In genomic region chr13:79404985-79405384, GRCh38 we compare ENCODE assay signal across 8 cellular contexts. TPM values are rescaled to one million over a fixed set of nuclear protein-coding genes. Genes with fewer than 3 reads are reported as not detected.
A peak's percentile ranks its signal among the peaks of the same experiment; 100 is the strongest.
DNase-seq lines count a peak whose midpoint lies in the region; ATAC-seq, FAIRE-seq and TF ChIP-seq lines count a peak whose summit lies in the region.

No MANE protein-coding gene starts in this region.

- H3K4me1 ChIP-seq in H9 (ENCODE audit: insufficient read depth, low read length) (no peaks in the 10 kb centered on the region; the same call in 1 of the 2 replicates), K562 (replicated peaks in 1 of 2; ENCODE audit: control insufficient read depth in 2 of 2, insufficient read depth in 2 of 2, low read length in 2 of 2) (peaks cover 0 to 15% of the 10 kb centered on the region in 2 experiments; a peak in 2 of 5 replicates), muscle layer of colon (ENCODE audit: insufficient read depth, low read length) (peaks cover 28% of the 10 kb centered on the region)

- peaks cover 8% of the 10 kb centered on the region in 3 experiments; a peak in 6 of 7 replicates for H3K36me3 Mint-ChIP-seq in H9 (ENCODE audit: insufficient read depth in 1 of 3, low read depth in 3 of 3)
- H3K36me3 Mint-ChIP-seq in effector memory CD8-positive, alpha-beta T cell (ENCODE audit: insufficient read depth) = peaks cover 10% of the 10 kb centered on the region

- no peak overlapping the region for H2BK20ac ChIP-seq in H9 (ENCODE audit: low read depth, low read length, poor library complexity, severe bottlenecking)

- H3K27me3 ChIP-seq in H9 (ENCODE audit: insufficient read depth, low read length) (no peaks in the 10 kb centered on the region), K562 (ENCODE audit: control insufficient read depth in 2 of 2, insufficient read depth in 2 of 2, low read length in 2 of 2) (no peaks in the 10 kb centered on the region), muscle layer of colon (ENCODE audit: control insufficient read depth in 1 of 2, insufficient read depth in 2 of 2, low read length in 2 of 2) (no peaks in the 10 kb centered on the region)

- no peaks in the 10 kb centered on the region for H3K27me3 Mint-ChIP-seq in H9 (ENCODE audit: low read depth)
- H3K27me3 Mint-ChIP-seq in effector memory CD8-positive, alpha-beta T cell = no peaks in the 10 kb centered on the region

- no peak overlapping the region for H2BK15ac ChIP-seq in H9 (ENCODE audit: low read depth, low read length)

- H3K56ac ChIP-seq in H9 (ENCODE audit: insufficient read length, low read depth, low read length) = no peak overlapping the region

- H2AK5ac ChIP-seq in H9 (ENCODE audit: insufficient read length, low read length) = no peak overlapping the region

- no peak overlapping the region for H3T11ph ChIP-seq in H9 (ENCODE audit: low read length)

- H4K91ac ChIP-seq in H9 (ENCODE audit: insufficient read length, low read depth, low read length) = no peak overlapping the region

- peaks cover 29 to 34% of the 10 kb centered on the region in 2 experiments for H3K4me1 Mint-ChIP-seq in H9
- H3K4me1 Mint-ChIP-seq in effector memory CD8-positive, alpha-beta T cell (ENCODE audit: low read depth in 2 of 2) = peaks cover 28 to 29% of the 10 kb centered on the region in 2 donors

- H3K9me3 Mint-ChIP-seq in H9 = no peaks in the 10 kb centered on the region
- no peaks in the 10 kb centered on the region for H3K9me3 Mint-ChIP-seq in effector memory CD8-positive, alpha-beta T cell

- H3K9me1 ChIP-seq in K562 (ENCODE audit: control insufficient read depth, insufficient read depth, low read length) = no peaks in the 10 kb centered on the region

- no peak overlapping the region for H4K5ac ChIP-seq in H9 (ENCODE audit: insufficient read length, low read depth, low read length)

- H3K36me3 ChIP-seq in K562 (ENCODE audit: control insufficient read depth, insufficient read depth, low read length) (peaks cover 26% of the 10 kb centered on the region), muscle layer of colon (ENCODE audit: insufficient read depth, low read length) (peaks cover under 1% of the 10 kb centered on the region)

- no peak overlapping the region for H2BK5ac ChIP-seq in H9 (ENCODE audit: insufficient read length, low read length)

- H3K18ac ChIP-seq in H9 (ENCODE audit: insufficient read length, low read depth, low read length) = no peak overlapping the region

- no peak for FAIRE-seq in K562 (lab: Jason Lieb, UNC)

- H3K23me2 ChIP-seq in H9 (ENCODE audit: insufficient read length, low read depth, low read length, poor library complexity, severe bottlenecking) = peaks cover 10% of the 10 kb centered on the region

- intact Hi-C loops in K562 (cut with micrococcal nuclease) = no loop called here

- H3K4ac ChIP-seq in H9 (ENCODE audit: low read depth, low read length) = no peak overlapping the region

- TF ChIP-seq CTCF in AG10803 (conservative IDR thresholded peaks at IDR 0.05; ENCODE audit: low read length) (no peak), H9 (conservative IDR thresholded peaks at IDR 0.05) (no peak), K562 (IDR thresholded peaks at IDR 0.05 in 2 of 3, conservative IDR thresholded peaks at IDR 0.05 in 1 of 3; ENCODE audit: insufficient read depth in 2 of 3, low read depth in 1 of 3, low read length in 3 of 3) (no peak)

- TSS peak; percentile 51 for BruUV-seq in K562 (replicated peaks; lab: Mats Ljungman, UMichigan)

- H3K9ac ChIP-seq in H9 (ENCODE audit: extremely low read depth, insufficient read length, low read length) = peak overlapping the region; percentile 100
- peak overlapping the region; percentile 95 to 98 for H3K9ac ChIP-seq in K562 (ENCODE audit: insufficient read depth in 1 of 2, low read depth in 2 of 2, low read length in 2 of 2)
- H3K9ac ChIP-seq in muscle layer of colon (ENCODE audit: low read length) = peak overlapping the region; percentile 83

- H3K14ac ChIP-seq in H9 (ENCODE audit: insufficient read depth, low read length) = no peak overlapping the region; the same call in 1 of the 2 replicates

- peak overlapping the region; percentile 79 for H3K4me3 ChIP-seq in AG10803 (ENCODE audit: low read length)
- H3K4me3 ChIP-seq in K562 = peak overlapping the region; percentile 70
- peak overlapping the region; percentile 74 to 89 for H3K4me3 ChIP-seq in muscle layer of colon (ENCODE audit: low read depth in 1 of 2, low read length in 2 of 2)

- no peaks in the 10 kb centered on the region for H3K79me1 ChIP-seq in H9 (ENCODE audit: insufficient read depth, low read depth, low read length, poor library complexity, severe bottlenecking)

- no peak overlapping the region for H3K27ac ChIP-seq in H9 (ENCODE audit: insufficient read length, low read depth, low read length)
- H3K27ac ChIP-seq in K562 (ENCODE audit: extremely low read depth, low read depth, low read length) = peak overlapping the region; percentile 99
- peak overlapping the region; percentile 90 for H3K27ac ChIP-seq in muscle layer of colon (ENCODE audit: low read depth, low read length)

- CTCF ChIA-PET in K562 (lab: Yijun Ruan, JAX; ENCODE audit: low intra/inter-chr PET ratio) = no interaction called here

- H3K27ac Mint-ChIP-seq in H9 = no peak overlapping the region
- no peak overlapping the region for H3K27ac Mint-ChIP-seq in effector memory CD8-positive, alpha-beta T cell

- no peak overlapping the region for H3K23ac ChIP-seq in H9 (ENCODE audit: insufficient read length, low read depth, low read length)

- no CpG with 5 or more reads among the region's 10 CpGs for WGBS in H9 (ENCODE audit: extremely low coverage, insufficient read length, low lambda C conversion rate)
- WGBS in K562 (ENCODE audit: insufficient coverage, low coverage, missing lambda C conversion rate) = 0% methylated on average over 10 of the region's 10 CpGs

- H2BK120ac ChIP-seq in H9 (ENCODE audit: low read depth, low read length, poor library complexity, severe bottlenecking) = no peak overlapping the region

- TF ChIP-seq POLR2A in K562 (conservative IDR thresholded peaks at IDR 0.05) = no peak

- H3K79me2 ChIP-seq in H9 (ENCODE audit: insufficient read depth, low read length) = peaks cover 41% of the 10 kb centered on the region; the same call in 1 of the 2 replicates
- peaks cover 84% of the 10 kb centered on the region for H3K79me2 ChIP-seq in K562 (ENCODE audit: control insufficient read depth, insufficient read depth, low read length)

- H3K4me3 Mint-ChIP-seq in H9 = no peak overlapping the region
- H3K4me3 Mint-ChIP-seq in effector memory CD8-positive, alpha-beta T cell = no peak overlapping the region

- H3K4me2 ChIP-seq in H9 (ENCODE audit: insufficient read depth, insufficient read length, low read length) = peak overlapping the region; percentile 98
- H3K4me2 ChIP-seq in K562 (ENCODE audit: insufficient read depth, low read length) = peak overlapping the region; percentile 93

- in situ Hi-C loops in K562 (cut with MboI) = no loop called here

- H4K8ac ChIP-seq in H9 (replicated peaks; ENCODE audit: insufficient read length, low read depth, low read length) = no peak overlapping the region

- no peak overlapping the region for H2BK12ac ChIP-seq in H9 (ENCODE audit: insufficient read length, low read depth, low read length)

- POLR2A ChIA-PET in K562 (lab: Yijun Ruan, JAX) = interaction anchor here (0.6 kb wide), 1 partner anchor 14 kb away, joined by 3 read pairs; no protein-coding TSS in a partner anchor

- H4K20me1 ChIP-seq in H9 (ENCODE audit: control insufficient read depth, insufficient read depth, insufficient read length) (no peaks in the 10 kb centered on the region), K562 (replicated peaks; ENCODE audit: control insufficient read depth, insufficient read depth, low read length) (peaks cover 12% of the 10 kb centered on the region; the same call in 1 of the 2 replicates)

- H2AFZ ChIP-seq in H9 (ENCODE audit: low read length) (no peak overlapping the region), K562 (ENCODE audit: low read depth, low read length) (0 out of 2 replicates have a peak overlapping the region, but pooled peaks have one; percentile 95)

- ATAC-seq in K562 (no peak), GM18511 (IDR thresholded peaks at IDR 0.05; ENCODE audit: unreplicated experiment) (no peak), GM19395 (IDR thresholded peaks at IDR 0.05; ENCODE audit: unreplicated experiment) (no peak)
- ATAC-seq in effector memory CD8-positive, alpha-beta T cell (replicated peaks) = no peak

- DNase-seq in AG10803 (ENCODE audit: low read depth) (no peak), H9 (no peak), K562 (ENCODE audit: extremely low read depth in 1 of 4, low spot score in 3 of 4) (peak in 2 of 4 experiments; percentile 11 to 15), NOMO-1 (lab: John Stamatoyannopoulos, UW; ENCODE audit: unreplicated experiment in 2 of 2) (no peak)
- no peak for DNase-seq in effector memory CD8-positive, alpha-beta T cell

- H3K9me3 ChIP-seq in H9 (ENCODE audit: control insufficient read depth, low read depth, low read length) = no peaks in the 10 kb centered on the region
- no peaks in the 10 kb centered on the region for H3K9me3 ChIP-seq in K562 (replicated peaks; ENCODE audit: control insufficient read depth, insufficient read depth, low read depth, low read length)
- H3K9me3 ChIP-seq in muscle layer of colon (ENCODE audit: low read length) = no peaks in the 10 kb centered on the region

- TF ChIP-seq RAD21 in K562 (CRISPR knock-in tag; conservative IDR thresholded peaks at IDR 0.05 in 1 of 2, IDR thresholded peaks at IDR 0.05 in 1 of 2) = no peak

- TF ChIP-seq EP300 in K562 (IDR thresholded peaks at IDR 0.05; ENCODE audit: low read length) = no peak

RNA-seq across cellular contexts. Expression of gene RBM26, which starts 1.1 kb away (rescaled TPM):
- total RNA-seq in H9 (2021) (66.8 and 70.5 TPM in 2 replicates), K562 (2014; rRNA removed) (17.3 and 18.8 TPM in 2 replicates), K562 (2014; rRNA removed; fragmentation: Illumina TruSeq; extraction: Trizol) (35.0 and 39.7 TPM in 2 replicates), K562 (2015; rRNA removed; fragmentation: Illumina TruSeq; extraction: Trizol) (37.9 and 42.2 TPM in 2 replicates), K562 (2021) (30.2 and 31.7 TPM in 2 replicates)
- 33.4 and 118 TPM in 2 replicates for total RNA-seq in K562 (2011; cell fraction: chromatin; rRNA removed; ENCODE audit: low replicate concordance)
- 15.3 and 21.4 TPM in 2 replicates for total RNA-seq in K562 (2011; cell fraction: nucleolus; rRNA removed)
- total RNA-seq in K562 (2011; cell fraction: nucleoplasm; rRNA removed) = 51.2 and 76.0 TPM in 2 replicates
- polyA plus RNA-seq in K562 (2011; rRNA removed) (21.6 and 26.4 TPM in 2 replicates), K562 (2014; fragmentation: Illumina TruSeq; extraction: Trizol) (29.4 and 42.4 TPM in 2 replicates), K562 (2014; fragmentation: Nextera tagmentation; extraction: Ambion mirVana) (10 to 100 TPM; 10.0 to 10.1 TPM), K562 (2014; rRNA removed) (24.1 and 24.9 TPM in 2 replicates)
- 5.0 and 8.4 TPM in 2 replicates for polyA plus RNA-seq in K562 (2011; cell fraction: cytosol; rRNA removed)
- 47.1 and 53.8 TPM in 2 replicates for polyA plus RNA-seq in K562 (2011; cell fraction: nucleus; rRNA removed)
- 15.4 and 18.7 TPM in 2 replicates for polyA plus RNA-seq in K562 (2012)
- 24.0 and 29.6 TPM in 2 replicates for polyA minus RNA-seq in K562 (2011; rRNA and poly(A)+ RNA removed)
- polyA minus RNA-seq in K562 (2011; cell fraction: cytosol; rRNA and poly(A)+ RNA removed) = 8.9 and 9.5 TPM in 2 replicates
- 34.6 and 62.4 TPM in 2 replicates for polyA minus RNA-seq in K562 (2011; cell fraction: nucleus; rRNA and poly(A)+ RNA removed)
